Comparison of ENCODE assay signal across 7 cellular contexts in the genomic region with DNA sequence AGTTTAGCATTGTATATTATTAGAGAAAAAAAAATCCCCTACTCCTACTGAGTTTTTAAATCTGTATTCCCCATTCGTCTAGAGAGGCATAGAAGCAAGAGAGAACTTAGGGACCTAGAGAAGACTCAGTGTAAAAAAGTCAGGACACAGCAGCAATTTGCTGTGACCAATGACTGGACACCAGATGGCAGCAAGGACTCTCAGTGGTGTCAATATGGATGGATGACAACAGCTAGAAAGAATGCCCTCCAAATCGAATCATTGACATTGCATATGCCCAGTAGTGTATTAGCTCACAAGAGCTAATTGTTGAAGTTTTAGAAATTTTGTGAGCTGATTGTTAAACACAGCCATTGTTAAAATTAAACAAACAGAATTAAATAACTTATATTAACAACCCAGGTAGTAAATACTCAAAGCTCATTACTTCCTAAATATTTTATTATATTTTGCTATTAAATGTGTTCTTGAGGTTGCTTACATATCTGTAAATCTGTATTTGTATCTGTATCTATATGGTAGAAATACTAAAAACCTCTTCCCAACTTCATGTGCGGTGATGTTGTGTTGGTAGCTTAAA. TPM values are rescaled to one million over a fixed set of nuclear protein-coding genes. Genes with fewer than 3 reads are reported as not detected.
DNase-seq lines count a peak whose midpoint lies in the region; ATAC-seq lines count a peak whose summit lies in the region.

No MANE protein-coding gene starts in this region.

- no peaks in the 10 kb centered on the region for H3K36me3 Mint-ChIP-seq in effector memory CD8-positive, alpha-beta T cell (ENCODE audit: insufficient read depth)

- H3K9me3 Mint-ChIP-seq in effector memory CD8-positive, alpha-beta T cell, result no peaks in the 10 kb centered on the region

- H3K27me3 Mint-ChIP-seq in effector memory CD8-positive, alpha-beta T cell, result peaks cover 0 to 6% of the 10 kb centered on the region in 2 donors

- DNase-seq in GM03348 (ENCODE audit: low spot score) (peak; percentile 60), KG1 (lab: John Stamatoyannopoulos, UW) (peak; percentile 32), RPMI7951 (ENCODE audit: low read depth) (peak; percentile 62), medulla oblongata (ENCODE audit: extremely low spot score) (peak; percentile 68)
- peak in 1 of 3 experiments; percentile 16 for DNase-seq in effector memory CD8-positive, alpha-beta T cell

- H3K27ac Mint-ChIP-seq in effector memory CD8-positive, alpha-beta T cell, result no peak overlapping the region

- H3K4me3 Mint-ChIP-seq in effector memory CD8-positive, alpha-beta T cell, result no peak overlapping the region

- H3K4me1 Mint-ChIP-seq in effector memory CD8-positive, alpha-beta T cell (ENCODE audit: low read depth in 2 of 2), result peaks cover 0 to 3% of the 10 kb centered on the region in 2 donors

- peak; percentile 27 for ATAC-seq in effector memory CD8-positive, alpha-beta T cell (replicated peaks)
- ATAC-seq in GM19328 (IDR thresholded peaks at IDR 0.05; ENCODE audit: unreplicated experiment) (no peak), GM21619 (IDR thresholded peaks at IDR 0.05; ENCODE audit: unreplicated experiment) (no peak)

RNA-seq across cellular contexts. Expression of gene SIAH3, which starts 43.9 kb away (rescaled TPM):
- total RNA-seq in RPMI7951 (2014; rRNA removed; shearing (Covaris generic)), result not detected in 2 replicates
